8 cellular contexts compared by ENCODE assay signal in genomic region chr9:100426532-100427365, GRCh38. TPM values are rescaled to one million over a fixed set of nuclear protein-coding genes. Genes with fewer than 3 reads are reported as not detected.
DNase-seq lines count a peak whose midpoint lies in the region; ATAC-seq and TF ChIP-seq lines count a peak whose summit lies in the region.

Gene MSANTD3, plus strand, starts transcription at chr9:100427143. Its CDS starts 14,796 bp downstream, at chr9:100441939.

- peak; percentile 58 for DNase-seq in COR-L47 (lab: John Stamatoyannopoulos, UW)
- DNase-seq in HK-2 (ENCODE audit: unreplicated experiment): peak; percentile 72
- DNase-seq in activated gamma-delta T cell (lab: John Stamatoyannopoulos, UW): peak; percentile 59
- peak; percentile 76 for DNase-seq in fibroblast of villous mesenchyme (ENCODE audit: low read depth)
- peak; percentile 76 for DNase-seq in nephron progenitor cell

- peaks cover 5% of the 10 kb centered on the region for H3K27me3 Mint-ChIP-seq in nephron progenitor cell (ENCODE audit: low read depth, poor library complexity)

- H3K4me3 ChIP-seq in fibroblast of villous mesenchyme (ENCODE audit: low read depth, low read length): peak within 1 kb of the TSS; percentile 77

- ATAC-seq in GM19463 (IDR thresholded peaks at IDR 0.05; ENCODE audit: unreplicated experiment): peak; percentile 77

- peak within 1 kb of the TSS; percentile 99 for H3K27ac Mint-ChIP-seq in nephron progenitor cell

- TF ChIP-seq CTCF in fibroblast of villous mesenchyme (IDR thresholded peaks at IDR 0.05; ENCODE audit: insufficient read depth, low read depth, low read length) (no peak), nephron progenitor cell (IDR thresholded peaks at IDR 0.05) (no peak), subcutaneous adipose tissue (IDR thresholded peaks at IDR 0.05; ENCODE audit: low read depth) (no peak)

- peaks cover 25% of the 10 kb centered on the region for H3K36me3 Mint-ChIP-seq in nephron progenitor cell (ENCODE audit: low read depth)

- peaks cover 47% of the 10 kb centered on the region for H3K4me1 Mint-ChIP-seq in nephron progenitor cell

- H3K9me3 Mint-ChIP-seq in nephron progenitor cell: no peaks in the 10 kb centered on the region

- H3K4me3 Mint-ChIP-seq in nephron progenitor cell: peak within 1 kb of the TSS; percentile 94

TF ChIP-seq in PFSK-1, 5 proteins besides CTCF, POLR2A, EP300 and RAD21:
- TF ChIP-seq FOXP2 (optimal IDR thresholded peaks at IDR 0.05; ENCODE audit: borderline replicate concordance, extremely low read depth, extremely low read length, insufficient read depth) (no peak), POLR2AphosphoS5 (IDR thresholded peaks at IDR 0.05; ENCODE audit: low read depth, low read length) (peak; percentile 20; the same call in 1 of the 2 replicates), TAF1 (IDR thresholded peaks at IDR 0.05; ENCODE audit: borderline replicate concordance, insufficient read depth, low read length) (peak; percentile 17; the same call in 1 of the 2 replicates), SIN3A (IDR thresholded peaks at IDR 0.05; ENCODE audit: borderline replicate concordance, insufficient read depth, low read length) (no peak), REST (IDR thresholded peaks at IDR 0.05; ENCODE audit: insufficient read depth in 1 of 2, low read depth in 2 of 2, low read length in 2 of 2) (no peak)

RNA-seq across cellular contexts. Expression of gene MSANTD3, which starts in this region (rescaled TPM):
- polyA plus RNA-seq in PFSK-1 (2012; ENCODE audit: insufficient read length, low read depth): 38.0 TPM
- total RNA-seq in fibroblast of villous mesenchyme: 71.5 and 82.9 TPM in 2 replicates
- total RNA-seq in subcutaneous adipose tissue: 10 to 100 TPM in 3 of 4 donors, 1 to 10 TPM in 1; 9.0 to 17.4 (median 14.7) TPM

Comparison
In these comparisons a context has a peak if more than half of its experiments do, and no peak if none do; other contexts are left out.
1. Peak in every context shown above with its lines: DNase-seq, ATAC-seq and H3K4me3 ChIP-seq.